In genomic region chr2:41928593-41928992, GRCh38 we compare ENCODE assay signal across 13 cellular contexts.
A peak's percentile ranks its signal among the peaks of the same experiment; 100 is the strongest.
DNase-seq lines count a peak whose midpoint lies in the region; ATAC-seq, FAIRE-seq and TF ChIP-seq lines count a peak whose summit lies in the region.
"Had no signal": no experiment of that assay in that cellular context is flagged by ENCODE, and none has a peak within 500 bp of the region (broad histone marks: within the 10 kb centered on the region; RNA-seq: fewer than 3 reads in every experiment).

No MANE protein-coding gene starts in this region.

- H3K36me3 ChIP-seq in fibroblast of lung (ENCODE audit: control insufficient read depth, insufficient read depth, low read length) = no peaks in the 10 kb centered on the region
- no peaks in the 10 kb centered on the region for H3K36me3 ChIP-seq in heart left ventricle
- H3K36me3 ChIP-seq: neutrophil had no signal

- no peak for TF ChIP-seq POLR2A in heart left ventricle (IDR thresholded peaks at IDR 0.05)

- FAIRE-seq in RCC 7860 (lab: Jason Lieb, UNC) (peak; percentile 87), frontal cortex (lab: Jason Lieb, UNC) (no peak)
- FAIRE-seq: kidney had no signal

- DNase-seq in EH (ENCODE audit: low read depth) = peak; percentile 80
- DNase-seq in RCC 7860 (ENCODE audit: low spot score) = peak; percentile 74
- DNase-seq in fibroblast of lung (ENCODE audit: low read depth in 2 of 2) = peak; percentile 78 to 82
- DNase-seq in osteocyte (ENCODE audit: extremely low spot score, unreplicated experiment) = no peak
- no peak for DNase-seq in frontal cortex (ENCODE audit: low spot score in 2 of 2)
- no peak for DNase-seq in heart left ventricle
- DNase-seq: activated T-cell treated with anti-CD3 and anti-CD28 coated beads for 4 hours; CD8-positive, alpha-beta memory T cell; kidney; NCI-H345 had no signal

- H3K4me2 ChIP-seq in fibroblast of lung (ENCODE audit: extremely low read depth, insufficient read depth, low read length) = no peak overlapping the region

- no peaks in the 10 kb centered on the region for H3K27me3 Mint-ChIP-seq in osteocyte (ENCODE audit: unreplicated experiment)

- H3K4me1 ChIP-seq in fibroblast of lung (ENCODE audit: control insufficient read depth, extremely low read depth, insufficient read depth, low read length) = peaks cover 18% of the 10 kb centered on the region
- peaks cover 4 to 58% (median 40%) of the 10 kb centered on the region in 12 donors for H3K4me1 ChIP-seq in heart left ventricle

- H4K20me1 ChIP-seq in fibroblast of lung (ENCODE audit: control insufficient read depth, extremely low read depth, insufficient read depth, low read length) = no peaks in the 10 kb centered on the region

- H3K79me2 ChIP-seq in fibroblast of lung (ENCODE audit: control insufficient read depth, insufficient read depth, low read length) = no peaks in the 10 kb centered on the region

- WGBS in heart left ventricle, 4 donors = 80 to 88% (median 84%) methylated on average over 8 of the region's 8 CpGs

- H3K9me3 Mint-ChIP-seq in osteocyte (ENCODE audit: unreplicated experiment) = no peaks in the 10 kb centered on the region

- H3K4me3 ChIP-seq in fibroblast of lung (replicated peaks in 1 of 4; ENCODE audit: control extremely low read depth in 1 of 4, insufficient read depth in 1 of 4, low read depth in 3 of 4, low read length in 4 of 4) = no peak overlapping the region
- no peak overlapping the region for H3K4me3 ChIP-seq in heart left ventricle

- H2AFZ ChIP-seq in fibroblast of lung (ENCODE audit: low read length) = no peak overlapping the region

- peak overlapping the region; percentile 80 for H3K27ac Mint-ChIP-seq in osteocyte (ENCODE audit: unreplicated experiment)
- H3K27ac Mint-ChIP-seq: CD8-positive, alpha-beta memory T cell had no signal

- intact Hi-C loops in heart left ventricle (cut with DNase I) = no loop called here

- H3K27me3 ChIP-seq in fibroblast of lung (ENCODE audit: control insufficient read depth, insufficient read depth, low read length) (no peaks in the 10 kb centered on the region), heart left ventricle (no peaks in the 10 kb centered on the region)
- H3K27me3 ChIP-seq: neutrophil had no signal

- no peaks in the 10 kb centered on the region for H3K9me3 ChIP-seq in fibroblast of lung (ENCODE audit: control insufficient read depth, insufficient read depth, low read depth, low read length)
- H3K9me3 ChIP-seq in heart left ventricle = peaks cover 0 to 4% (median 0%) of the 10 kb centered on the region in 12 donors
- H3K9me3 ChIP-seq: neutrophil had no signal

- TF ChIP-seq CTCF in fibroblast of lung (conservative IDR thresholded peaks at IDR 0.05 in 1 of 2, IDR thresholded peaks at IDR 0.05 in 1 of 2; ENCODE audit: low read depth in 1 of 2, low read length in 2 of 2) (no peak), osteocyte (IDR thresholded peaks at IDR 0.05) (no peak), heart left ventricle (IDR thresholded peaks at IDR 0.05) (no peak)

- H3K36me3 Mint-ChIP-seq in osteocyte (ENCODE audit: unreplicated experiment) = no peaks in the 10 kb centered on the region

- no peak overlapping the region for H3K9ac ChIP-seq in fibroblast of lung (ENCODE audit: insufficient read depth, low read length)

- peaks cover 68% of the 10 kb centered on the region for H3K4me1 Mint-ChIP-seq in osteocyte (ENCODE audit: unreplicated experiment)
- H3K4me1 Mint-ChIP-seq: CD8-positive, alpha-beta memory T cell had no signal

- no peak overlapping the region for H3K27ac ChIP-seq in fibroblast of lung (ENCODE audit: insufficient read depth, low read length)
- H3K27ac ChIP-seq in heart left ventricle = peak overlapping the region in 1 of 12 donors; percentile 45
- H3K27ac ChIP-seq: neutrophil had no signal

- ATAC-seq in HG03432 (IDR thresholded peaks at IDR 0.05; ENCODE audit: unreplicated experiment) (no peak), HG03457 (IDR thresholded peaks at IDR 0.05; ENCODE audit: unreplicated experiment) (no peak), heart left ventricle (no peak)

- H3K4me3 Mint-ChIP-seq in osteocyte (ENCODE audit: unreplicated experiment) = no peak overlapping the region
- H3K4me3 Mint-ChIP-seq: CD8-positive, alpha-beta memory T cell had no signal

Comparison
In these comparisons a context has a peak if more than half of its experiments do, and no peak if none do; other contexts are left out.
1. DNase-seq: peak in EH (single experiment), RCC 7860 (single experiment) and fibroblast of lung (2 of 2); none in osteocyte (single experiment), frontal cortex (0 of 2) and heart left ventricle (0 of 5).